ENCODE assay signal across 8 cellular contexts in genomic region chr7:26397786-26398435, GRCh38.
DNase-seq lines count a peak whose midpoint lies in the region; ATAC-seq and TF ChIP-seq lines count a peak whose summit lies in the region.

No MANE protein-coding gene starts in this region.

- no peaks in the 10 kb centered on the region for H3K4me1 ChIP-seq in colonic mucosa
- H3K4me1 ChIP-seq in lower lobe of right lung = peaks cover 19% of the 10 kb centered on the region

- H3K36me3 ChIP-seq in colonic mucosa (no peaks in the 10 kb centered on the region), lower lobe of right lung (no peaks in the 10 kb centered on the region)

- peak; percentile 16 for ATAC-seq in GM18520 (IDR thresholded peaks at IDR 0.05; ENCODE audit: unreplicated experiment)
- ATAC-seq in HG02981 (IDR thresholded peaks at IDR 0.05; ENCODE audit: unreplicated experiment) = peak; percentile 22
- ATAC-seq in lower lobe of right lung = peak; percentile 61 to 67

- intact Hi-C loops in colonic mucosa (cut with DNase I) (no loop called here), lower lobe of right lung (cut with DNase I) (no loop called here)

- peak overlapping the region; percentile 51 to 72 for H3K9ac ChIP-seq in colonic mucosa (ENCODE audit: low read depth in 2 of 2, low read length in 2 of 2)

- H3K27me3 ChIP-seq in colonic mucosa = no peaks in the 10 kb centered on the region
- H3K27me3 ChIP-seq in lower lobe of right lung (ENCODE audit: low read depth) = no peaks in the 10 kb centered on the region

- H3K9me3 ChIP-seq in colonic mucosa (no peaks in the 10 kb centered on the region), lower lobe of right lung (no peaks in the 10 kb centered on the region)

- H3K27ac ChIP-seq in colonic mucosa (peak overlapping the region; percentile 74), lower lobe of right lung (peak overlapping the region; percentile 94), substantia nigra (ENCODE audit: low read depth, low read length, poor library complexity, severe bottlenecking) (peak overlapping the region; percentile 76)

- H3K4me3 ChIP-seq in colonic mucosa (peak overlapping the region; percentile 61), lower lobe of right lung (peak overlapping the region; percentile 72)

- TF ChIP-seq CTCF in colonic mucosa (IDR thresholded peaks at IDR 0.05) (peak; percentile 9), lower lobe of right lung (IDR thresholded peaks at IDR 0.05) (no peak)

- peak in 11 of 14 donors; percentile 28 to 82 (median 63) for DNase-seq in C1 segment of cervical spinal cord (lab: John Stamatoyannopoulos, UW)
- DNase-seq in OCI-M1 (lab: John Stamatoyannopoulos, UW) = peak; percentile 14
- DNase-seq in colonic mucosa = peak; percentile 59
- no peak for DNase-seq in lower lobe of right lung
- DNase-seq in substantia nigra (lab: John Stamatoyannopoulos, UW) = peak in 31 of 49 donors; percentile 12 to 75 (median 42)
- no peak for DNase-seq in NCI-H2029 (lab: John Stamatoyannopoulos, UW)

Comparison
In these comparisons a context has a peak if more than half of its experiments do, and no peak if none do; other contexts are left out.
1. DNase-seq: peak in C1 segment of cervical spinal cord (11 of 14), OCI-M1 (single experiment), colonic mucosa (single experiment) and substantia nigra (31 of 49); none in lower lobe of right lung (single experiment) and NCI-H2029 (single experiment).
2. Peak in every context shown above with its lines, with median percentiles within 50 percentile points of each other: ATAC-seq and H3K27ac ChIP-seq.